8 cellular contexts compared by ENCODE assay signal in genomic region chr22:41092847-41093371, GRCh38. TPM values are rescaled to one million over a fixed set of nuclear protein-coding genes. Genes with fewer than 3 reads are reported as not detected.
DNase-seq lines count a peak whose midpoint lies in the region; ATAC-seq, FAIRE-seq and TF ChIP-seq lines count a peak whose summit lies in the region.

No MANE protein-coding gene starts in this region.

- under 1% methylated on average over 31 of the region's 31 CpGs for WGBS in prostate gland

- H3K27ac ChIP-seq in left ventricle myocardium inferior (replicated peaks) (peak overlapping the region; percentile 100), prostate gland (peak overlapping the region; percentile 100)

- no peaks in the 10 kb centered on the region for H3K27me3 ChIP-seq in left ventricle myocardium inferior (ENCODE audit: low read depth)
- no peaks in the 10 kb centered on the region for H3K27me3 ChIP-seq in prostate gland (replicated peaks; ENCODE audit: insufficient read depth)

- peak; percentile 51 for FAIRE-seq in GM12891 (lab: Jason Lieb, UNC)

- peaks cover 17% of the 10 kb centered on the region for H3K36me3 Mint-ChIP-seq in activated naive CD8-positive, alpha-beta T cell treated with anti-CD3 and anti-CD28 coated beads, Interleukin-2, amount 50 U/mL, for 24 hours (ENCODE audit: low read depth)

- TF ChIP-seq POLR2A in GM12891 (IDR thresholded peaks at IDR 0.05; ENCODE audit: low read depth, low read length) (0 out of 2 replicates have a peak, but pooled peaks have one; percentile 8), prostate gland (IDR thresholded peaks at IDR 0.05) (no peak)

- no peaks in the 10 kb centered on the region for H3K27me3 Mint-ChIP-seq in activated naive CD8-positive, alpha-beta T cell treated with anti-CD3 and anti-CD28 coated beads, Interleukin-2, amount 50 U/mL, for 24 hours

- DNase-seq in AG10803 (ENCODE audit: low read depth) (peak; percentile 23), GM12891 (ENCODE audit: insufficient read length, low spot score) (no peak), NCI-H460 (ENCODE audit: extremely low read depth, low read depth) (peak; percentile 22), left ventricle myocardium inferior (no peak), prostate gland (ENCODE audit: low spot score) (peak; percentile 23)
- DNase-seq in activated naive CD8-positive, alpha-beta T cell treated with anti-CD3 and anti-CD28 coated beads, Interleukin-2, amount 50 U/mL, for 24 hours, result peak; percentile 46

- H3K4me3 ChIP-seq in AG10803 (ENCODE audit: low read length) (peak overlapping the region; percentile 83), left ventricle myocardium inferior (peak overlapping the region; percentile 97), prostate gland (peak overlapping the region; percentile 74 to 99)

- no peak for TF ChIP-seq CTCF in AG10803 (conservative IDR thresholded peaks at IDR 0.05; ENCODE audit: low read length)
- TF ChIP-seq CTCF in left ventricle myocardium inferior (IDR thresholded peaks at IDR 0.05; ENCODE audit: borderline replicate concordance), result no peak
- TF ChIP-seq CTCF in prostate gland (IDR thresholded peaks at IDR 0.05), result peak in 1 of 4 experiments; percentile 2

- no peaks in the 10 kb centered on the region for H3K36me3 ChIP-seq in left ventricle myocardium inferior
- no peaks in the 10 kb centered on the region for H3K36me3 ChIP-seq in prostate gland

- peaks cover 42% of the 10 kb centered on the region for H3K4me1 Mint-ChIP-seq in activated naive CD8-positive, alpha-beta T cell treated with anti-CD3 and anti-CD28 coated beads, Interleukin-2, amount 50 U/mL, for 24 hours

- no peak for ATAC-seq in activated naive CD8-positive, alpha-beta T cell treated with anti-CD3 and anti-CD28 coated beads, Interleukin-2, amount 50 U/mL, for 24 hours
- ATAC-seq in GM21381 (IDR thresholded peaks at IDR 0.05; ENCODE audit: unreplicated experiment), result no peak
- ATAC-seq in HG03439 (IDR thresholded peaks at IDR 0.05; ENCODE audit: unreplicated experiment), result no peak

- intact Hi-C loops in left ventricle myocardium inferior (cut with micrococcal nuclease) (loop anchor here (10.0 kb wide), 1 partner anchor 68 kb away; no protein-coding TSS in a partner anchor), prostate gland (cut with DNase I) (loop anchor here (5.0 kb wide), 3 partner anchors 71 to 289 kb away; partner anchors contain the start of gene TEF)

- H3K9me3 Mint-ChIP-seq in activated naive CD8-positive, alpha-beta T cell treated with anti-CD3 and anti-CD28 coated beads, Interleukin-2, amount 50 U/mL, for 24 hours, result no peaks in the 10 kb centered on the region

- H3K27ac Mint-ChIP-seq in activated naive CD8-positive, alpha-beta T cell treated with anti-CD3 and anti-CD28 coated beads, Interleukin-2, amount 50 U/mL, for 24 hours, result peak overlapping the region; percentile 89

- H3K4me3 Mint-ChIP-seq in activated naive CD8-positive, alpha-beta T cell treated with anti-CD3 and anti-CD28 coated beads, Interleukin-2, amount 50 U/mL, for 24 hours, result peak overlapping the region; percentile 93

- H3K9me3 ChIP-seq in left ventricle myocardium inferior (replicated peaks) (no peaks in the 10 kb centered on the region), prostate gland (no peaks in the 10 kb centered on the region)

- peaks cover 62% of the 10 kb centered on the region for H3K4me1 ChIP-seq in left ventricle myocardium inferior
- peaks cover 5% of the 10 kb centered on the region for H3K4me1 ChIP-seq in prostate gland (replicated peaks)

TF ChIP-seq in GM12891, 5 proteins besides CTCF, POLR2A, EP300 and RAD21:
- TF ChIP-seq POLR2AphosphoS5 (IDR thresholded peaks at IDR 0.05; ENCODE audit: low read depth, low read length) (no peak), TAF1 (IDR thresholded peaks at IDR 0.05; ENCODE audit: low read depth, low read length) (no peak), SPI1 (IDR thresholded peaks at IDR 0.05; ENCODE audit: low read depth, low read length) (no peak), POU2F2 (IDR thresholded peaks at IDR 0.05; ENCODE audit: low read depth, low read length) (no peak), PAX5 (IDR thresholded peaks at IDR 0.05; ENCODE audit: insufficient read depth, low read length, severe bottlenecking) (no peak)
TF ChIP-seq in GM12891: peak in this region for 0.

RNA-seq across cellular contexts. Expression of gene EP300, which starts 0.5 kb away (rescaled TPM):
- 15.4 TPM for polyA plus RNA-seq in GM12891 (2012; ENCODE audit: low read depth, missing spikeins)
- 22.3 TPM in 2 replicates for total RNA-seq in NCI-H460 (2014; rRNA removed; shearing (Covaris generic))
- 3.6 and 54.3 TPM in 2 replicates for polyA plus RNA-seq in NCI-H460 (2014; cell fraction: nucleus; rRNA removed)
- total RNA-seq in left ventricle myocardium inferior (26.2 TPM), prostate gland (100 to 1,000 TPM; 130 to 156 TPM)

Comparison
In these comparisons a context has a peak if more than half of its experiments do, and no peak if none do; other contexts are left out.
1. DNase-seq: peak in AG10803 (single experiment), NCI-H460 (single experiment), activated naive CD8-positive, alpha-beta T cell treated with anti-CD3 and anti-CD28 coated beads, Interleukin-2, amount 50 U/mL, for 24 hours (single experiment) and prostate gland (single experiment); none in GM12891 (single experiment) and left ventricle myocardium inferior (single experiment).
2. Peak in every context shown above with its lines, with median percentiles within 50 percentile points of each other: H3K4me3 ChIP-seq.